25 cellular contexts compared by ENCODE assay signal in the genomic region with DNA sequence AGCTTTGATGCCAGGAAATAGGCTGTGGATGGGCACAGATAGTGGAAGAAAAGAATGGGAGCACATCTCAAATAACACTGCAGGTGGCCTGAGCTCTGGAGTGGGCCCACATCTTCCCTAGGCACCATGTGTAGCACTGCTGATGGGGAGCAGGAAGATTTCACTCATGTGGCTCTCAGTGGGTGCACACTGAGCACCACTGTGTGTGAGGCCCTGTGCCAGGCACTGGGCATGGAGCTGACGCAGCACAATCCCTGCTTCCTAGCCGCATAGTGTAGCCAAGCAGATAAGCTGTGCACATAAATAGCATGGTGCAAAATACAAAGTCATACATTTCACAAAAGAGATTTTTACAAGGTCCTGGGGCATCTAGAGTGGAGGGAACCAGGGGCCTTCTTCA.
"Had no signal": no experiment of that assay in that cellular context is flagged by ENCODE, and none has a peak within 500 bp of the region (broad histone marks: within the 10 kb centered on the region; RNA-seq: fewer than 3 reads in every experiment).

No MANE protein-coding gene starts in this region.

- H3K27me3 ChIP-seq: spleen, thyroid gland had no signal

- H3K4me3 Mint-ChIP-seq: activated CD8-positive, alpha-beta T cell treated with anti-CD3 and anti-CD28 coated beads, Interleukin-2, amount 10 ng/mL, durations not matched to agents 7 days and 5 days; activated naive CD8-positive, alpha-beta T cell treated with anti-CD3 and anti-CD28 coated beads, Interleukin-2, amount 50 U/mL, for 24 hours; activated T-helper 1 cell treated with anti-CD3 and anti-CD28 coated beads, Interleukin-12 subunit alpha, Interleukin-12 subunit beta, Interleukin-2, Interleukin-4 antibody, amounts not matched to agents 30 ng/mL and 10 ng/mL and 1 ng/mL, durations not matched to agents 14 hours and 24 hours and 36 hours; brain; effector memory CD8-positive, alpha-beta T cell; neural crest cell had no signal

- H3K4me1 Mint-ChIP-seq: activated naive CD8-positive, alpha-beta T cell treated with anti-CD3 and anti-CD28 coated beads, Interleukin-2, amount 50 U/mL, for 24 hours; brain; neural crest cell had no signal

- H3K4me3 ChIP-seq: mucosa of descending colon, spleen, thyroid gland had no signal

- H3K27ac ChIP-seq: thyroid gland had no signal

- H3K4me1 ChIP-seq: spleen, thyroid gland had no signal

- H3K36me3 ChIP-seq: spleen, thyroid gland had no signal

- ATAC-seq: activated CD8-positive, alpha-beta T cell treated with anti-CD3 and anti-CD28 coated beads, Interleukin-2, amount 10 ng/mL, durations not matched to agents 7 days and 5 days; activated naive CD8-positive, alpha-beta T cell treated with anti-CD3 and anti-CD28 coated beads, Interleukin-2, amount 50 U/mL, for 24 hours; effector memory CD8-positive, alpha-beta T cell; esophagus mucosa; mucosa of descending colon had no signal

- H3K27ac Mint-ChIP-seq: activated CD8-positive, alpha-beta T cell treated with anti-CD3 and anti-CD28 coated beads, Interleukin-2, amount 10 ng/mL, durations not matched to agents 7 days and 5 days; activated naive CD8-positive, alpha-beta T cell treated with anti-CD3 and anti-CD28 coated beads, Interleukin-2, amount 50 U/mL, for 24 hours; activated T-helper 1 cell treated with anti-CD3 and anti-CD28 coated beads, Interleukin-12 subunit alpha, Interleukin-12 subunit beta, Interleukin-2, Interleukin-4 antibody, amounts not matched to agents 30 ng/mL and 10 ng/mL and 1 ng/mL, durations not matched to agents 14 hours and 24 hours and 36 hours; brain; effector memory CD8-positive, alpha-beta T cell; progenitor cell of endocrine pancreas had no signal

- H3K36me3 Mint-ChIP-seq: brain had no signal

- H3K9me3 ChIP-seq: mucosa of descending colon, spleen, thyroid gland had no signal

- DNase-seq: activated CD4-positive, alpha-beta T cell treated with anti-CD3 and anti-CD28 coated beads for 1 hour; activated CD4-positive, alpha-beta T cell treated with anti-CD3 and anti-CD28 coated beads, Interleukin-2, amount 50 U/mL, for 1 hour; activated CD8-positive, alpha-beta T cell treated with anti-CD3 and anti-CD28 coated beads, Interleukin-2, amount 10 ng/mL, durations not matched to agents 7 days and 5 days; activated gamma-delta T cell; activated naive CD4-positive, alpha-beta T cell treated with anti-CD3 and anti-CD28 coated beads, Interleukin-2, amount 50 U/mL, for 16 hours; activated naive CD8-positive, alpha-beta T cell treated with anti-CD3 and anti-CD28 coated beads, Interleukin-2, amount 50 U/mL, for 24 hours; caudate nucleus; effector memory CD8-positive, alpha-beta T cell; foreskin melanocyte; glutamatergic neuron; hypothalamus; mesenchymal stem cell; mucosa of descending colon; occipital lobe; retina; spleen; stimulated activated CD4-positive, alpha-beta T cell treated with anti-CD3 and anti-CD28 coated beads, Interleukin-4, amount 100 ng/mL, for 1 hour; stimulated activated naive CD4-positive, alpha-beta T cell; T-helper 9 cell; thyroid gland had no signal

- H3K9me3 Mint-ChIP-seq: activated naive CD8-positive, alpha-beta T cell treated with anti-CD3 and anti-CD28 coated beads, Interleukin-2, amount 50 U/mL, for 24 hours; activated T-helper 1 cell treated with anti-CD3 and anti-CD28 coated beads, Interleukin-12 subunit alpha, Interleukin-12 subunit beta, Interleukin-2, Interleukin-4 antibody, amounts not matched to agents 30 ng/mL and 10 ng/mL and 1 ng/mL, durations not matched to agents 14 hours and 24 hours and 36 hours; brain; effector memory CD8-positive, alpha-beta T cell; neural crest cell had no signal
